Comparison of ENCODE assay signal across 13 cellular contexts in the genomic region with DNA sequence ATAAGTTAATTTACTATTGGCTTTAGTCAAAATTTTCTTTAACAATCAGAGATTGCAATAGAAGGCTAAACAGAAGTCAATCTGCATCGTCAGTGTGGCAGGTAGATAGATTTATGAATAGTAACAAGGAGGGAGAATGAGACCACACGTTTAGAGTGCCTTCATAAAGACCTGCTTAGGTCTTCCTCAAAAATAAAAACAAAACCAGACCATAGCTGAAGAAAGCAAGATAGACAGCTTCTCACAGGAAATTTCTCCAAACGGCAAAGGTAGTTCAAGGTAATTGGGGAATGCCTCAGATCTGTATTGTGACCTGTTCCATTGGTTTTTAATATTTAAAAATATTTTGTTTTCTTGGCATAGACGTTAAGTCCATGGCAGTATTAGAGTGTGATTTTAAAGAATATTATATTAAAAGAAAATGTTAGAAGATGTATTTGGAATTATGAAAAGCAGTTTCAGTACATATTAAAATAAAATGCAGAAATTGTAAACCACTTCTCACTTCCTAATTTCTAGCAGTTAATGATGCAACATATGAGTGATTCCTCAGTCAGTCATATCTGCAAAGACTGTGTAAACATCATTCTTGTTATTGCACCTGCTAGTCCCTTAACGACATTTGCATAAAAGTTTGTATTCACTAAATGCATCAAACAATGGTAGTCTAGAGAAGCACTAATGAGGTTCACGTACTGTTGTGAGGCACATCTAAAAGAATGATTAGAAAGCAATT.
A peak's percentile ranks its signal among the peaks of the same experiment; 100 is the strongest.
DNase-seq lines count a peak whose midpoint lies in the region; ATAC-seq and TF ChIP-seq lines count a peak whose summit lies in the region.
"Had no signal": no experiment of that assay in that cellular context is flagged by ENCODE, and none has a peak within 500 bp of the region (broad histone marks: within the 10 kb centered on the region; RNA-seq: fewer than 3 reads in every experiment).

No MANE protein-coding gene starts in this region.

- H3K36me3 Mint-ChIP-seq in glutamatergic neuron (ENCODE audit: unreplicated experiment), result no peaks in the 10 kb centered on the region
- H3K36me3 Mint-ChIP-seq in natural killer cell treated with Interleukin-12 subunit alpha and Interleukin-12 subunit beta and Interleukin-15 and Interleukin-18, amount 100 ng/mL, for 72 hours, result no peaks in the 10 kb centered on the region

- TF ChIP-seq CTCF in glutamatergic neuron (IDR thresholded peaks at IDR 0.05; ENCODE audit: partially characterized antibody, unreplicated experiment) (no peak), coronary artery (IDR thresholded peaks at IDR 0.05) (no peak)

- no peak overlapping the region for H3K4me3 ChIP-seq in coronary artery
- H3K4me3 ChIP-seq: esophagus muscularis mucosa, skin epidermis had no signal

- no peaks in the 10 kb centered on the region for H3K4me1 Mint-ChIP-seq in glutamatergic neuron (ENCODE audit: low read depth, unreplicated experiment)
- no peaks in the 10 kb centered on the region for H3K4me1 Mint-ChIP-seq in natural killer cell treated with Interleukin-12 subunit alpha and Interleukin-12 subunit beta and Interleukin-15 and Interleukin-18, amount 100 ng/mL, for 72 hours (ENCODE audit: low read depth in 2 of 2)

- no peak overlapping the region for H3K27ac Mint-ChIP-seq in glutamatergic neuron (ENCODE audit: unreplicated experiment)
- no peak overlapping the region for H3K27ac Mint-ChIP-seq in natural killer cell treated with Interleukin-12 subunit alpha and Interleukin-12 subunit beta and Interleukin-15 and Interleukin-18, amount 100 ng/mL, for 72 hours

- no peaks in the 10 kb centered on the region for H3K9me3 Mint-ChIP-seq in glutamatergic neuron (ENCODE audit: unreplicated experiment)
- H3K9me3 Mint-ChIP-seq in natural killer cell treated with Interleukin-12 subunit alpha and Interleukin-12 subunit beta and Interleukin-15 and Interleukin-18, amount 100 ng/mL, for 72 hours, result no peaks in the 10 kb centered on the region

- no peak for TF ChIP-seq POLR2A in GM18505 (IDR thresholded peaks at IDR 0.05; ENCODE audit: borderline replicate concordance, extremely low read depth, insufficient read depth, insufficient read length)

- no peak overlapping the region for H3K4me3 Mint-ChIP-seq in glutamatergic neuron (ENCODE audit: unreplicated experiment)
- H3K4me3 Mint-ChIP-seq in natural killer cell treated with Interleukin-12 subunit alpha and Interleukin-12 subunit beta and Interleukin-15 and Interleukin-18, amount 100 ng/mL, for 72 hours, result no peak overlapping the region

- DNase-seq in SIG-M5 (lab: John Stamatoyannopoulos, UW) (peak; percentile 93), glutamatergic neuron (no peak), coronary artery (ENCODE audit: low spot score) (no peak), NCI-H2171 treated with DMSO at 0.1 percent for 48 hours (lab: John Stamatoyannopoulos, UW) (no peak)
- no peak for DNase-seq in natural killer cell treated with Interleukin-12 subunit alpha and Interleukin-12 subunit beta and Interleukin-15 and Interleukin-18, amount 100 ng/mL, for 72 hours (ENCODE audit: low spot score)
- DNase-seq: activated CD4-positive, CD25-positive, alpha-beta regulatory T cell; DMS 273 treated with DMSO at 0.1 percent for 48 hours; NCI-H446 treated with DMSO at 0.1 percent for 48 hours had no signal

- H3K27ac ChIP-seq in coronary artery, result no peak overlapping the region
- H3K27ac ChIP-seq: esophagus muscularis mucosa, skin epidermis had no signal

- ATAC-seq in GM18505 (IDR thresholded peaks at IDR 0.05; ENCODE audit: unreplicated experiment) (peak; percentile 98), GM21576 (IDR thresholded peaks at IDR 0.05; ENCODE audit: unreplicated experiment) (peak; percentile 93), HG03378 (IDR thresholded peaks at IDR 0.05; ENCODE audit: unreplicated experiment) (peak; percentile 96)
- no peak for ATAC-seq in natural killer cell treated with Interleukin-12 subunit alpha and Interleukin-12 subunit beta and Interleukin-15 and Interleukin-18, amount 100 ng/mL, for 72 hours

- H3K27me3 Mint-ChIP-seq in glutamatergic neuron (ENCODE audit: unreplicated experiment), result no peaks in the 10 kb centered on the region
- peaks cover 6% of the 10 kb centered on the region in 2 donors for H3K27me3 Mint-ChIP-seq in natural killer cell treated with Interleukin-12 subunit alpha and Interleukin-12 subunit beta and Interleukin-15 and Interleukin-18, amount 100 ng/mL, for 72 hours

Comparison
In these comparisons a context has a peak if more than half of its experiments do, and no peak if none do; other contexts are left out.
1. ATAC-seq: peak in GM18505 (single experiment), GM21576 (single experiment) and HG03378 (single experiment); none in natural killer cell treated with Interleukin-12 subunit alpha and Interleukin-12 subunit beta and Interleukin-15 and Interleukin-18, amount 100 ng/mL, for 72 hours (0 of 2).